2 cellular contexts compared by ENCODE assay signal in the genomic region with DNA sequence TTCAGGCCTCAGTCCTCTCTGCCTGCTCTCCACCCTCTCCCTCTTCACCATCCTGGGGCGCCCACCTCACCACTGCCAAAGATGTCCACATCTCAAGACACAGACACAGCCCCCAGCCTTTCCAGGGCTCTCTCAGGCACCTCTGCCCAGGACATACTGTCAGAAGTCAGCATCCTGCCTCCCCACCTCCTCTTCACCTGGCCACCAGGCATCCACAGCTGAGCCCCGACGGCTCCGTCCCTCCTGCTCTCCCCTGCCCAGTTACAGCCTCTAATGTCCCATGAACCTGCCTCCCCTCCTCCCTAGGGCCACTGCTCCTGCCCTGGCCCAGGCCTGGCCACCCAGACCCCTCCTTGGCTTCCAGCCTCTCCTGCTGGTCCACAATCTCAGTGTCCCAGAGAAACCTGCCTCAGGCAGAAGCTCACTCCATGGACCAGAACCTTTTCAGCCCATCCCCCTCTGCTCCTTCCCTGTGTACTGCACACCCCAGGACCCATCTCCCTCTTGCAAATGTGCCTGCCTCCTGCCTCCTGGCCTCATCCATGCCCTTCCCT.
TF ChIP-seq lines count a peak whose summit lies in the region.

No MANE protein-coding gene starts in this region.

TF ChIP-seq in A549, 52 proteins besides CTCF, POLR2A, EP300 and RAD21 (continued from another document):
- TF ChIP-seq ZFP36 (IDR thresholded peaks at IDR 0.05; ENCODE audit: borderline replicate concordance, partially characterized antibody): no peak
- TF ChIP-seq EHMT2 (IDR thresholded peaks at IDR 0.05; ENCODE audit: low read depth): no peak
- TF ChIP-seq KDM1A (IDR thresholded peaks at IDR 0.05; ENCODE audit: low read depth): no peak
- TF ChIP-seq, protein P1, sequence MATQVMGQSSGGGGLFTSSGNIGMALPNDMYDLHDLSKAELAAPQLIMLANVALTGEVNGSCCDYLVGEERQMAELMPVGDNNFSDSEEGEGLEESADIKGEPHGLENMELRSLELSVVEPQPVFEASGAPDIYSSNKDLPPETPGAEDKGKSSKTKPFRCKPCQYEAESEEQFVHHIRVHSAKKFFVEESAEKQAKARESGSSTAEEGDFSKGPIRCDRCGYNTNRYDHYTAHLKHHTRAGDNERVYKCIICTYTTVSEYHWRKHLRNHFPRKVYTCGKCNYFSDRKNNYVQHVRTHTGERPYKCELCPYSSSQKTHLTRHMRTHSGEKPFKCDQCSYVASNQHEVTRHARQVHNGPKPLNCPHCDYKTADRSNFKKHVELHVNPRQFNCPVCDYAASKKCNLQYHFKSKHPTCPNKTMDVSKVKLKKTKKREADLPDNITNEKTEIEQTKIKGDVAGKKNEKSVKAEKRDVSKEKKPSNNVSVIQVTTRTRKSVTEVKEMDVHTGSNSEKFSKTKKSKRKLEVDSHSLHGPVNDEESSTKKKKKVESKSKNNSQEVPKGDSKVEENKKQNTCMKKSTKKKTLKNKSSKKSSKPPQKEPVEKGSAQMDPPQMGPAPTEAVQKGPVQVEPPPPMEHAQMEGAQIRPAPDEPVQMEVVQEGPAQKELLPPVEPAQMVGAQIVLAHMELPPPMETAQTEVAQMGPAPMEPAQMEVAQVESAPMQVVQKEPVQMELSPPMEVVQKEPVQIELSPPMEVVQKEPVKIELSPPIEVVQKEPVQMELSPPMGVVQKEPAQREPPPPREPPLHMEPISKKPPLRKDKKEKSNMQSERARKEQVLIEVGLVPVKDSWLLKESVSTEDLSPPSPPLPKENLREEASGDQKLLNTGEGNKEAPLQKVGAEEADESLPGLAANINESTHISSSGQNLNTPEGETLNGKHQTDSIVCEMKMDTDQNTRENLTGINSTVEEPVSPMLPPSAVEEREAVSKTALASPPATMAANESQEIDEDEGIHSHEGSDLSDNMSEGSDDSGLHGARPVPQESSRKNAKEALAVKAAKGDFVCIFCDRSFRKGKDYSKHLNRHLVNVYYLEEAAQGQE (IDR thresholded peaks at IDR 0.05): no peak
- no peak for TF ChIP-seq HEYL (CRISPR knock-in tag; IDR thresholded peaks at IDR 0.05)
- TF ChIP-seq GATA3 (IDR thresholded peaks at IDR 0.05; ENCODE audit: borderline replicate concordance): no peak
- TF ChIP-seq CBX2 (IDR thresholded peaks at IDR 0.05; ENCODE audit: borderline replicate concordance, low read depth): no peak
- TF ChIP-seq SMC3 (IDR thresholded peaks at IDR 0.05): no peak
- TF ChIP-seq RNF2 (IDR thresholded peaks at IDR 0.05; ENCODE audit: borderline replicate concordance, low read depth): no peak
- TF ChIP-seq, protein P2, sequence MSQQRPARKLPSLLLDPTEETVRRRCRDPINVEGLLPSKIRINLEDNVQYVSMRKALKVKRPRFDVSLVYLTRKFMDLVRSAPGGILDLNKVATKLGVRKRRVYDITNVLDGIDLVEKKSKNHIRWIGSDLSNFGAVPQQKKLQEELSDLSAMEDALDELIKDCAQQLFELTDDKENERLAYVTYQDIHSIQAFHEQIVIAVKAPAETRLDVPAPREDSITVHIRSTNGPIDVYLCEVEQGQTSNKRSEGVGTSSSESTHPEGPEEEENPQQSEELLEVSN (IDR thresholded peaks at IDR 0.05; ENCODE audit: borderline replicate concordance, low read depth): no peak
- TF ChIP-seq, protein P3, sequence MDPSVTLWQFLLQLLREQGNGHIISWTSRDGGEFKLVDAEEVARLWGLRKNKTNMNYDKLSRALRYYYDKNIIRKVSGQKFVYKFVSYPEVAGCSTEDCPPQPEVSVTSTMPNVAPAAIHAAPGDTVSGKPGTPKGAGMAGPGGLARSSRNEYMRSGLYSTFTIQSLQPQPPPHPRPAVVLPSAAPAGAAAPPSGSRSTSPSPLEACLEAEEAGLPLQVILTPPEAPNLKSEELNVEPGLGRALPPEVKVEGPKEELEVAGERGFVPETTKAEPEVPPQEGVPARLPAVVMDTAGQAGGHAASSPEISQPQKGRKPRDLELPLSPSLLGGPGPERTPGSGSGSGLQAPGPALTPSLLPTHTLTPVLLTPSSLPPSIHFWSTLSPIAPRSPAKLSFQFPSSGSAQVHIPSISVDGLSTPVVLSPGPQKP (IDR thresholded peaks at IDR 0.05; ENCODE audit: low read depth, low read length): no peak
- no peak for TF ChIP-seq ESRRA (IDR thresholded peaks at IDR 0.05; ENCODE audit: borderline replicate concordance, low read length)
- no peak for TF ChIP-seq SREBF2 (IDR thresholded peaks at IDR 0.05)
- TF ChIP-seq CEBPB (IDR thresholded peaks at IDR 0.05): no peak
- no peak for TF ChIP-seq JUNB (IDR thresholded peaks at IDR 0.05)
- no peak for TF ChIP-seq RCOR1 (IDR thresholded peaks at IDR 0.05; ENCODE audit: low read depth, low read length)
- no peak for TF ChIP-seq NPAS2 (CRISPR knock-in tag; IDR thresholded peaks at IDR 0.05; ENCODE audit: borderline replicate concordance)

TF ChIP-seq in GM12891, 5 proteins besides CTCF, POLR2A, EP300 and RAD21 (continued from another document):
- TF ChIP-seq TAF1 (IDR thresholded peaks at IDR 0.05; ENCODE audit: low read depth, low read length): no peak
